12 cellular contexts compared by ENCODE assay signal in the genomic region with DNA sequence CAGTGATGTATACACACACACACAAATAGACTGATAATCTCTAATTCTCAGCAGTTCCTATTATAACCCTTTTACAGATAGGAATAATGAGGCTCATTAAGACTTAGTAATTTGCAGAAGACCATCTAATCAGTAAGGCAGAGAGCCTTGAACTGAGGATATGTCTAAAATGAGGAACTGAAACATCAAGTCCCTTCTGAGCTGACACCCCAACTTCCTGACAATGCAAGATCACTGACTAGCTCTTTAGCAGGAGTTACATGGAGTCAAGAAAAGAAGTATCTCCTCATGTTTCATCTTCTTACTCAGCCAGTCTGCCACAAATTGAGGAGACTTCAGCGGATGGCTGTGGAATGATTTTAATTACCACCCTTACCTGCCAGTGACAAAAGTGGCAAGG.
DNase-seq lines count a peak whose midpoint lies in the region; ATAC-seq and TF ChIP-seq lines count a peak whose summit lies in the region.
"Had no signal": no experiment of that assay in that cellular context is flagged by ENCODE, and none has a peak within 500 bp of the region (broad histone marks: within the 10 kb centered on the region; RNA-seq: fewer than 3 reads in every experiment).

No MANE protein-coding gene starts in this region.

- POLR2A ChIA-PET in OCI-LY7 (lab: Charles Lee) = no interaction called here

- H3K4me1 Mint-ChIP-seq in osteocyte (ENCODE audit: unreplicated experiment) (no peaks in the 10 kb centered on the region), chondrocyte (ENCODE audit: low read depth) (no peaks in the 10 kb centered on the region)
- H3K4me1 Mint-ChIP-seq: stimulated activated naive CD8-positive, alpha-beta T cell treated with anti-CD3 and anti-CD28 coated beads, Interleukin-15, amount 100 ng/mL, for 72 hours had no signal

- no peaks in the 10 kb centered on the region for H3K9me2 ChIP-seq in OCI-LY7 (ENCODE audit: insufficient read depth, low read length)

- no peak overlapping the region for H3K4me3 ChIP-seq in OCI-LY7 (ENCODE audit: low read depth, low read length, poor library complexity, severe bottlenecking)
- no peak overlapping the region for H3K4me3 ChIP-seq in effector memory CD4-positive, alpha-beta T cell (ENCODE audit: insufficient read depth, low read depth, low read length, poor library complexity, severe bottlenecking)
- H3K4me3 ChIP-seq: Peyer's patch had no signal

- H3K4me1 ChIP-seq in OCI-LY7 (ENCODE audit: insufficient read depth, low read length, poor library complexity, severe bottlenecking) = no peaks in the 10 kb centered on the region
- no peaks in the 10 kb centered on the region for H3K4me1 ChIP-seq in effector memory CD4-positive, alpha-beta T cell (ENCODE audit: control insufficient read depth, insufficient read depth, low read length, poor library complexity, severe bottlenecking)
- H3K4me1 ChIP-seq: Peyer's patch had no signal

- no peaks in the 10 kb centered on the region for H3K79me2 ChIP-seq in OCI-LY7 (ENCODE audit: insufficient read depth, low read depth, low read length)

- no peak overlapping the region for H3K27ac ChIP-seq in OCI-LY7 (ENCODE audit: low read depth, low read length, poor library complexity, severe bottlenecking)
- H3K27ac ChIP-seq in effector memory CD4-positive, alpha-beta T cell (ENCODE audit: insufficient read depth, low read length, poor library complexity, severe bottlenecking) = no peak overlapping the region
- H3K27ac ChIP-seq: C4-2B, Peyer's patch had no signal

- no peaks in the 10 kb centered on the region for H3K36me3 ChIP-seq in OCI-LY7 (ENCODE audit: insufficient read depth, low read length)
- H3K36me3 ChIP-seq in effector memory CD4-positive, alpha-beta T cell (ENCODE audit: control insufficient read depth, insufficient read depth, low read length) = no peaks in the 10 kb centered on the region
- H3K36me3 ChIP-seq: Peyer's patch had no signal

- H3K9me3 ChIP-seq in OCI-LY7 (ENCODE audit: low read length) = no peaks in the 10 kb centered on the region
- no peaks in the 10 kb centered on the region for H3K9me3 ChIP-seq in effector memory CD4-positive, alpha-beta T cell (ENCODE audit: control insufficient read depth, low read length)
- H3K9me3 ChIP-seq: Peyer's patch had no signal

- in situ Hi-C loops in GM13977 (cut with MboI; ENCODE audit: low pct_unique_long_range_greater_than_20kb, low sequenced_read_pairs, unreplicated experiment) = no loop called here

- no peaks in the 10 kb centered on the region for H4K20me1 ChIP-seq in OCI-LY7 (ENCODE audit: insufficient read depth, low read length)

- H3K27me3 ChIP-seq in effector memory CD4-positive, alpha-beta T cell (replicated peaks; ENCODE audit: control insufficient read depth, insufficient read depth, low read length, poor library complexity, severe bottlenecking) = no peaks in the 10 kb centered on the region
- H3K27me3 ChIP-seq: Peyer's patch had no signal

- TF ChIP-seq CTCF in GM13977 (IDR thresholded peaks at IDR 0.05; ENCODE audit: extremely low read depth, insufficient read depth, missing control alignments) (no peak), OCI-LY7 (conservative IDR thresholded peaks at IDR 0.05; ENCODE audit: low read length) (no peak), osteocyte (IDR thresholded peaks at IDR 0.05) (no peak), chondrocyte (IDR thresholded peaks at IDR 0.05) (no peak)

- no peak overlapping the region for H2AFZ ChIP-seq in OCI-LY7 (ENCODE audit: low read length)

- H3K36me3 Mint-ChIP-seq in osteocyte (ENCODE audit: unreplicated experiment) (no peaks in the 10 kb centered on the region), chondrocyte (ENCODE audit: low read depth) (no peaks in the 10 kb centered on the region)

- H3K9me3 Mint-ChIP-seq in osteocyte (ENCODE audit: unreplicated experiment) = no peaks in the 10 kb centered on the region
- H3K9me3 Mint-ChIP-seq in chondrocyte (ENCODE audit: low read depth) = no peaks in the 10 kb centered on the region
- H3K9me3 Mint-ChIP-seq: stimulated activated naive CD8-positive, alpha-beta T cell treated with anti-CD3 and anti-CD28 coated beads, Interleukin-15, amount 100 ng/mL, for 72 hours had no signal

- peaks cover 9% of the 10 kb centered on the region for H3K27me3 Mint-ChIP-seq in osteocyte (ENCODE audit: unreplicated experiment)
- H3K27me3 Mint-ChIP-seq in chondrocyte (ENCODE audit: low read depth) = peaks cover 11% of the 10 kb centered on the region
- H3K27me3 Mint-ChIP-seq: stimulated activated naive CD8-positive, alpha-beta T cell treated with anti-CD3 and anti-CD28 coated beads, Interleukin-15, amount 100 ng/mL, for 72 hours had no signal

- DNase-seq in GM13977 (ENCODE audit: low spot score) (peak; percentile 11), OCI-LY7 (ENCODE audit: low spot score) (peak; percentile 24), osteocyte (ENCODE audit: extremely low spot score, unreplicated experiment) (no peak), chondrocyte (ENCODE audit: low spot score) (no peak)
- no peak for DNase-seq in activated CD4-positive, alpha-beta T cell treated with anti-CD3 and anti-CD28 coated beads, Interleukin-2, amount 50 U/mL, for 1 hour
- no peak for DNase-seq in effector memory CD4-positive, alpha-beta T cell
- DNase-seq: activated CD8-positive, alpha-beta memory T cell treated with anti-CD3 and anti-CD28 coated beads for 24 hours; Peyer's patch; stimulated activated naive CD8-positive, alpha-beta T cell treated with anti-CD3 and anti-CD28 coated beads, Interleukin-15, amount 100 ng/mL, for 72 hours had no signal

- H3K4me3 Mint-ChIP-seq in osteocyte (ENCODE audit: unreplicated experiment) (no peak overlapping the region), chondrocyte (ENCODE audit: unreplicated experiment) (no peak overlapping the region)
- H3K4me3 Mint-ChIP-seq: stimulated activated naive CD8-positive, alpha-beta T cell treated with anti-CD3 and anti-CD28 coated beads, Interleukin-15, amount 100 ng/mL, for 72 hours had no signal

- no TSS peak for BruUV-seq in OCI-LY7 (replicated peaks; lab: Mats Ljungman, UMichigan)

- CTCF ChIA-PET in OCI-LY7 (lab: Charles Lee; ENCODE audit: unreplicated experiment) = no interaction called here

- no peak overlapping the region for H3K4me2 ChIP-seq in OCI-LY7 (ENCODE audit: low read length)

- H3K27ac Mint-ChIP-seq in osteocyte (ENCODE audit: unreplicated experiment) (no peak overlapping the region), chondrocyte (ENCODE audit: unreplicated experiment) (no peak overlapping the region)
- H3K27ac Mint-ChIP-seq: stimulated activated naive CD8-positive, alpha-beta T cell treated with anti-CD3 and anti-CD28 coated beads, Interleukin-15, amount 100 ng/mL, for 72 hours had no signal

- intact Hi-C loops in OCI-LY7 (cut with micrococcal nuclease; ENCODE audit: unreplicated experiment) = no loop called here

- ATAC-seq in GM21381 (IDR thresholded peaks at IDR 0.05; ENCODE audit: unreplicated experiment) (peak; percentile 97), HG03103 (IDR thresholded peaks at IDR 0.05; ENCODE audit: low read depth, unreplicated experiment) (peak; percentile 100)
- ATAC-seq: stimulated activated naive CD8-positive, alpha-beta T cell treated with anti-CD3 and anti-CD28 coated beads, Interleukin-15, amount 100 ng/mL, for 72 hours had no signal

Comparison
In these comparisons a context has a peak if more than half of its experiments do, and no peak if none do; other contexts are left out.
1. DNase-seq: peak in GM13977 (single experiment) and OCI-LY7 (single experiment); none in osteocyte (single experiment), chondrocyte (single experiment), activated CD4-positive, alpha-beta T cell treated with anti-CD3 and anti-CD28 coated beads, Interleukin-2, amount 50 U/mL, for 1 hour (single experiment) and effector memory CD4-positive, alpha-beta T cell (0 of 3).